17 cellular contexts compared by ENCODE assay signal in the genomic region with DNA sequence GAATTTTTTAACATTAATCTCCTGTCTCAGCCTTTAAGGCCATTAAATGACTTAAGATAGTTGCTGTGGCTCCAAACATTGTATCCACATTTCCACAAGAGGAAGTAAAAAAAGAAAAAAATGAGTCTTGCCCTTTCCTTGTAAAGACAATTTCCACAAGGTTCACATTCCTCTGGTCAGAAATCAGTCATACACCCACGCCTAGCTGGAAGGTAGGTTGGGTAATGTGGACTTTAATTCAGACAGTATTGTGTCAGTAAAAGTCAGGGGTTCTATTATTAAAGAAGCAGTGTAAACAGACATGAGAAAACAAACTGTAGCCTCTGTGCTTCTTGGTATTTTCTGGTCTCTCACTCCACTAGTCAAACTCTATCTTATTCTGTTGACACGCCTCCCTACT.
"Had no signal": no experiment of that assay in that cellular context is flagged by ENCODE, and none has a peak within 500 bp of the region (broad histone marks: within the 10 kb centered on the region; RNA-seq: fewer than 3 reads in every experiment).

No MANE protein-coding gene starts in this region.

- H3K4me3 Mint-ChIP-seq: activated CD4-positive, alpha-beta memory T cell treated with anti-CD3 and anti-CD28 coated beads for 36 hours; activated naive CD8-positive, alpha-beta T cell treated with anti-CD3 and anti-CD28 coated beads for 36 hours; activated T-cell treated with anti-CD3 and anti-CD28 coated beads, Interleukin-2, amount 50 U/mL, for 4 hours; natural killer cell; T-helper 2 cell treated with Interferon-gamma antibody and Interleukin-4, amounts not matched to agents 5 μg/mL and 100 μg/mL, for 36 hours had no signal

- ATAC-seq: activated T-cell treated with anti-CD3 and anti-CD28 coated beads, Interleukin-2, amount 50 U/mL, for 4 hours; left cardiac atrium; mucosa of descending colon; natural killer cell had no signal

- H3K4me2 ChIP-seq: smooth muscle cell had no signal

- H3K27ac Mint-ChIP-seq: activated CD4-positive, alpha-beta memory T cell treated with anti-CD3 and anti-CD28 coated beads for 36 hours; activated naive CD8-positive, alpha-beta T cell treated with anti-CD3 and anti-CD28 coated beads for 36 hours; natural killer cell; T-helper 2 cell treated with Interferon-gamma antibody and Interleukin-4, amounts not matched to agents 5 μg/mL and 100 μg/mL, for 36 hours had no signal

- H3K27me3 ChIP-seq: right atrium auricular region, thyroid gland, uterus had no signal

- H3K9me3 ChIP-seq: mucosa of descending colon, thyroid gland, uterus had no signal

- H3K27me3 Mint-ChIP-seq: activated CD4-positive, alpha-beta memory T cell treated with anti-CD3 and anti-CD28 coated beads for 36 hours; activated naive CD8-positive, alpha-beta T cell treated with anti-CD3 and anti-CD28 coated beads for 36 hours had no signal

- H3K36me3 ChIP-seq: right atrium auricular region, thyroid gland, uterus had no signal

- H3K36me3 Mint-ChIP-seq: activated CD4-positive, alpha-beta memory T cell treated with anti-CD3 and anti-CD28 coated beads for 36 hours; activated naive CD8-positive, alpha-beta T cell treated with anti-CD3 and anti-CD28 coated beads for 36 hours had no signal

- H3K4me3 ChIP-seq: mucosa of descending colon, right atrium auricular region, smooth muscle cell, thyroid gland, uterus had no signal

- DNase-seq: activated CD4-positive, alpha-beta memory T cell treated with anti-CD3 and anti-CD28 coated beads for 36 hours; activated gamma-delta T cell; activated naive CD8-positive, alpha-beta T cell treated with anti-CD3 and anti-CD28 coated beads for 36 hours; activated T-cell treated with anti-CD3 and anti-CD28 coated beads, Interleukin-2, amount 50 U/mL, for 4 hours; aorta; cortex of kidney; effector CD8-positive, alpha-beta T cell; hippocampal formation; left cardiac atrium; mucosa of descending colon; natural killer cell; posterior cingulate gyrus; thyroid gland; uterus had no signal

- H3K27ac ChIP-seq: right atrium auricular region, thyroid gland, uterus had no signal

- H3K4me1 ChIP-seq: right atrium auricular region, thyroid gland, uterus had no signal

- H3K4me1 Mint-ChIP-seq: activated naive CD8-positive, alpha-beta T cell treated with anti-CD3 and anti-CD28 coated beads for 36 hours; natural killer cell had no signal
